In the genomic region with DNA sequence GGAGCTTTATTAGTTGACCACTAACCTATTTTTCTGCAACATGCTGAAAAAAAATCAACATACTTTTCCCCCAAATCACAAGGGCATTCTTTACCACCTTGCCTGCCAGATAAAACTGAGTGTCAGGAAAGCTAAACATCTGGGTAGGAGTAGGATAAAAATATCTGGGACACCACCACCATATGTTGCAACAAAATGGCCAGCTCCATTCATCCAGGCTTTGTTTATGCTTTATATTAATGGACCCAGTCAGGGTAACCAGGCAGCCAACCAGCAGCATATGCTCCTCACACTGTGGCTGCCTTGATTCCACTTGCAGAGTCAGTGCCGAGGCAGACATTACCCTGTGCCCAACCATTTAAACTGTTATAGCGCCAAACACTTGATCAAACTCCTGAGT, we compare ENCODE assay signal across 26 cellular contexts.
"Had no signal": no experiment of that assay in that cellular context is flagged by ENCODE, and none has a peak within 500 bp of the region (broad histone marks: within the 10 kb centered on the region; RNA-seq: fewer than 3 reads in every experiment).

No MANE protein-coding gene starts in this region.

- H3K9me3 ChIP-seq: ovary, psoas muscle, right lobe of liver, stomach, thoracic aorta, thyroid gland, tibial nerve, upper lobe of left lung, vagina had no signal

- H3K27ac Mint-ChIP-seq: nephron; neural progenitor cell; progenitor cell of endocrine pancreas; stimulated activated effector memory CD8-positive, alpha-beta T cell treated with anti-CD3 and anti-CD28 coated beads, Interleukin-12 subunit alpha, Interleukin-12 subunit beta, amount 100 ng/mL, for 72 hours; stimulated activated naive B cell treated with anti-CD40 and anti-IgM and Interleukin-4, amounts not matched to agents 10 μg/mL and 1 μg/mL and 100 μg/mL, for 72 hours; stimulated activated naive CD8-positive, alpha-beta T cell treated with anti-CD3 and anti-CD28 coated beads, Interleukin-15, Interleukin-2, amounts not matched to agents 100 ng/mL and 50 ng/mL, for 24 hours had no signal

- H3K4me2 ChIP-seq: neural progenitor cell had no signal

- H3K4me1 ChIP-seq: parathyroid adenoma, psoas muscle, right lobe of liver, sigmoid colon, stomach, thyroid gland, tibial nerve, upper lobe of left lung, vagina had no signal

- H3K9me3 Mint-ChIP-seq: nephron had no signal

- H3K27me3 Mint-ChIP-seq: progenitor cell of endocrine pancreas; stimulated activated naive B cell treated with anti-CD40 and anti-IgM and Interleukin-4, amounts not matched to agents 10 μg/mL and 1 μg/mL and 100 μg/mL, for 72 hours; stimulated activated naive CD8-positive, alpha-beta T cell treated with anti-CD3 and anti-CD28 coated beads, Interleukin-15, Interleukin-2, amounts not matched to agents 100 ng/mL and 50 ng/mL, for 24 hours had no signal

- H3K4me3 ChIP-seq: neural progenitor cell, ovary, psoas muscle, right lobe of liver, sigmoid colon, stomach, thoracic aorta, thyroid gland, tibial nerve, upper lobe of left lung, vagina had no signal

- H3K4me1 Mint-ChIP-seq: stimulated activated effector memory CD8-positive, alpha-beta T cell treated with anti-CD3 and anti-CD28 coated beads, Interleukin-12 subunit alpha, Interleukin-12 subunit beta, amount 100 ng/mL, for 72 hours; stimulated activated naive B cell treated with anti-CD40 and anti-IgM and Interleukin-4, amounts not matched to agents 10 μg/mL and 1 μg/mL and 100 μg/mL, for 72 hours had no signal

- H3K27me3 ChIP-seq: neural progenitor cell, ovary, right lobe of liver, sigmoid colon, stomach, thyroid gland, tibial nerve, upper lobe of left lung, vagina had no signal

- H3K36me3 Mint-ChIP-seq: neural progenitor cell; stimulated activated effector memory CD8-positive, alpha-beta T cell treated with anti-CD3 and anti-CD28 coated beads, Interleukin-12 subunit alpha, Interleukin-12 subunit beta, amount 100 ng/mL, for 72 hours; stimulated activated naive B cell treated with anti-CD40 and anti-IgM and Interleukin-4, amounts not matched to agents 10 μg/mL and 1 μg/mL and 100 μg/mL, for 72 hours had no signal

- H2AFZ ChIP-seq: parathyroid adenoma had no signal

- DNase-seq: occipital lobe; ovary; psoas muscle; right cardiac atrium; right lobe of liver; sigmoid colon; small intestine; stimulated activated CD4-positive, alpha-beta T cell treated with anti-CD3 and anti-CD28 coated beads, Interleukin-15, amount 100 ng/mL, for 24 hours; stimulated activated CD4-positive, alpha-beta T cell treated with anti-CD3 and anti-CD28 coated beads, Interleukin-2, amount 100 ng/mL, for 24 hours; stimulated activated CD4-positive, alpha-beta T cell treated with anti-CD3 and anti-CD28 coated beads, Interleukin-2, amount 100 ng/mL, for 48 hours; stimulated activated CD4-positive, alpha-beta T cell treated with anti-CD3 and anti-CD28 coated beads, Interleukin-4, amount 100 ng/mL, for 24 hours; stimulated activated naive B cell treated with anti-CD40 and anti-IgM and Interleukin-4, amounts not matched to agents 10 μg/mL and 1 μg/mL and 100 μg/mL, for 72 hours; stimulated activated naive CD4-positive, alpha-beta T cell treated with Interleukin-2 at 50 U/mL for 16 hours; stomach; thyroid gland; trophoblast cell; upper lobe of left lung had no signal

- H3K4me3 Mint-ChIP-seq: nephron; neural progenitor cell; stimulated activated effector memory CD8-positive, alpha-beta T cell treated with anti-CD3 and anti-CD28 coated beads, Interleukin-12 subunit alpha, Interleukin-12 subunit beta, amount 100 ng/mL, for 72 hours; stimulated activated naive B cell treated with anti-CD40 and anti-IgM and Interleukin-4, amounts not matched to agents 10 μg/mL and 1 μg/mL and 100 μg/mL, for 72 hours; stimulated activated naive CD8-positive, alpha-beta T cell treated with anti-CD3 and anti-CD28 coated beads, Interleukin-15, Interleukin-2, amounts not matched to agents 100 ng/mL and 50 ng/mL, for 24 hours had no signal

- H3K9ac ChIP-seq: neural progenitor cell, parathyroid adenoma had no signal

- H3K27ac ChIP-seq: neural progenitor cell, ovary, parathyroid adenoma, psoas muscle, sigmoid colon, stomach, thoracic aorta, thyroid gland, tibial nerve, upper lobe of left lung, vagina had no signal

- ATAC-seq: psoas muscle; right cardiac atrium; stimulated activated effector memory CD8-positive, alpha-beta T cell treated with anti-CD3 and anti-CD28 coated beads, Interleukin-12 subunit alpha, Interleukin-12 subunit beta, amount 100 ng/mL, for 72 hours had no signal

- H3K36me3 ChIP-seq: neural progenitor cell, ovary, right lobe of liver, sigmoid colon, stomach, thoracic aorta, thyroid gland, tibial nerve, upper lobe of left lung, vagina had no signal
